17 cellular contexts compared by ENCODE assay signal in the genomic region with DNA sequence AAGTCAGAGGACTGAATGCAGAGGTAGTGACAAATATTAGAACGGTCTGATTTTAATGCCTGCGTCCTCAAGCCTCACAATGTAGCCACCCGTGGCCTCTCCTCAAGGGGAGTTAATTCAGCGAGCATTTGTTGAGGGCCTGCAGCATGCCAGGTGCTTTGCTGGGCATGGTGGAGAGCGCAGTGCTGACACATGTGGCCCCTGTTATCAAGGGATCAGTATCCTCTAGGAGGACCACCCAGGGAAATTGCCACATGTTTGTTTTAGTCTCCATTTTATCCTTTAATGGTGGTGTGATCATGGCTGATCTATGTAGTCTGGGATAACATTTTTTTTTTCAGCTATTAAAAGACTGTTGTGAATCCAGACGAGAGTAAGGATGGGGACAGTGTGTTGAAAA. TPM values are rescaled to one million over a fixed set of nuclear protein-coding genes. Genes with fewer than 3 reads are reported as not detected.
DNase-seq lines count a peak whose midpoint lies in the region; TF ChIP-seq lines count a peak whose summit lies in the region.
"Had no signal": no experiment of that assay in that cellular context is flagged by ENCODE, and none has a peak within 500 bp of the region (broad histone marks: within the 10 kb centered on the region; RNA-seq: fewer than 3 reads in every experiment).

No MANE protein-coding gene starts in this region.

- no peaks in the 10 kb centered on the region for H3K27me3 ChIP-seq in PC-9 (ENCODE audit: insufficient read depth, low read depth)
- H3K27me3 ChIP-seq in esophagus muscularis mucosa, result no peaks in the 10 kb centered on the region
- no peaks in the 10 kb centered on the region for H3K27me3 ChIP-seq in prostate gland (replicated peaks; ENCODE audit: insufficient read depth)
- H3K27me3 ChIP-seq: neural progenitor cell, Peyer's patch had no signal

- POLR2A ChIA-PET in PC-9 (lab: Charles Lee; ENCODE audit: unreplicated experiment), result interaction anchor here (0.5 to 0.7 kb wide), 4 partner anchors 34 to 1237 kb away, joined by 3 to 10 read pairs (median 6); no protein-coding TSS in a partner anchor
- POLR2A ChIA-PET in activated CD4-positive, alpha-beta memory T cell treated with anti-CD3 and anti-CD28 coated beads, Interleukin-2, amount 10 ng/mL, durations not matched to agents 7 days and 5 days (lab: Charles Lee), result interaction anchor here (2.7 to 2.8 kb wide), 2 partner anchors 14 to 19 kb away, joined by 9 to 23 read pairs; partner anchors contain the start of gene PMAIP1

- WGBS in esophagus muscularis mucosa, result 99% methylated on average over 4 of the region's 6 CpGs
- WGBS in prostate gland, result 93% methylated on average over 6 of the region's 6 CpGs

- TF ChIP-seq CTCF in PC-9 (conservative IDR thresholded peaks at IDR 0.05) (no peak), esophagus muscularis mucosa (IDR thresholded peaks at IDR 0.05) (no peak), type B pancreatic cell (conservative IDR thresholded peaks at IDR 0.05) (no peak), prostate gland (IDR thresholded peaks at IDR 0.05) (no peak)

- intact Hi-C loops in PC-9 (cut with micrococcal nuclease; ENCODE audit: unreplicated experiment), result loop anchor here (2.0 to 5.0 kb wide), 2 partner anchors 20 to 77 kb away; partner anchors contain the start of gene PMAIP1
- intact Hi-C loops in esophagus muscularis mucosa (cut with DNase I), result no loop called here
- intact Hi-C loops in prostate gland (cut with DNase I), result no loop called here

- H3K4me1 ChIP-seq in PC-9 (replicated peaks; ENCODE audit: insufficient read depth) (peaks cover 83% of the 10 kb centered on the region), esophagus muscularis mucosa (peaks cover 0 to 17% (median 12%) of the 10 kb centered on the region in 4 donors), prostate gland (replicated peaks) (no peaks in the 10 kb centered on the region)
- H3K4me1 ChIP-seq: neural progenitor cell had no signal

- H3K4me1 Mint-ChIP-seq in type B pancreatic cell (ENCODE audit: unreplicated experiment), result peaks cover 7% of the 10 kb centered on the region
- H3K4me1 Mint-ChIP-seq in activated CD4-positive, alpha-beta memory T cell treated with anti-CD3 and anti-CD28 coated beads, Interleukin-2, amount 10 ng/mL, durations not matched to agents 7 days and 5 days, result peaks cover 29% of the 10 kb centered on the region

- H3K79me2 ChIP-seq in PC-9 (ENCODE audit: low read depth), result no peaks in the 10 kb centered on the region

- H3K36me3 ChIP-seq in PC-9 (ENCODE audit: low read depth) (no peaks in the 10 kb centered on the region), esophagus muscularis mucosa (no peaks in the 10 kb centered on the region), prostate gland (no peaks in the 10 kb centered on the region)
- H3K36me3 ChIP-seq: neural progenitor cell, Peyer's patch had no signal

- no peaks in the 10 kb centered on the region for H3K36me3 Mint-ChIP-seq in type B pancreatic cell
- no peaks in the 10 kb centered on the region for H3K36me3 Mint-ChIP-seq in activated CD4-positive, alpha-beta memory T cell treated with anti-CD3 and anti-CD28 coated beads, Interleukin-2, amount 10 ng/mL, durations not matched to agents 7 days and 5 days (ENCODE audit: low read depth)
- H3K36me3 Mint-ChIP-seq: activated CD4-positive, alpha-beta memory T cell treated with anti-CD3 and anti-CD28 coated beads for 36 hours; activated naive CD4-positive, alpha-beta T cell treated with anti-CD3 and anti-CD28 coated beads, Interleukin-2, amount 50 U/mL, for 24 hours; CD8-positive, alpha-beta T cell; neural progenitor cell; T-cell had no signal

- no peaks in the 10 kb centered on the region for H3K9me2 ChIP-seq in PC-9 (ENCODE audit: insufficient read depth)

- CTCF ChIA-PET in PC-9 (lab: Charles Lee), result interaction anchor here (0.7 kb wide), 1 partner anchor 275 kb away, joined by 3 read pairs; no protein-coding TSS in a partner anchor
- CTCF ChIA-PET in activated CD4-positive, alpha-beta memory T cell treated with anti-CD3 and anti-CD28 coated beads, Interleukin-2, amount 10 ng/mL, durations not matched to agents 7 days and 5 days (lab: Charles Lee), result no interaction called here

- H3K27me3 Mint-ChIP-seq in type B pancreatic cell, result no peaks in the 10 kb centered on the region
- H3K27me3 Mint-ChIP-seq in activated CD4-positive, alpha-beta memory T cell treated with anti-CD3 and anti-CD28 coated beads, Interleukin-2, amount 10 ng/mL, durations not matched to agents 7 days and 5 days, result peaks cover 2% of the 10 kb centered on the region
- H3K27me3 Mint-ChIP-seq: activated naive CD4-positive, alpha-beta T cell treated with anti-CD3 and anti-CD28 coated beads, Interleukin-2, amount 50 U/mL, for 24 hours had no signal

- TSS peak; percentile 27 for BruUV-seq in PC-9 (replicated peaks; lab: Mats Ljungman, UMichigan)

- H3K9me3 Mint-ChIP-seq in type B pancreatic cell, result peaks cover 4% of the 10 kb centered on the region
- no peaks in the 10 kb centered on the region for H3K9me3 Mint-ChIP-seq in activated CD4-positive, alpha-beta memory T cell treated with anti-CD3 and anti-CD28 coated beads, Interleukin-2, amount 10 ng/mL, durations not matched to agents 7 days and 5 days
- H3K9me3 Mint-ChIP-seq: activated CD4-positive, alpha-beta memory T cell treated with anti-CD3 and anti-CD28 coated beads for 36 hours; activated naive CD4-positive, alpha-beta T cell treated with anti-CD3 and anti-CD28 coated beads, Interleukin-2, amount 50 U/mL, for 24 hours; CD8-positive, alpha-beta T cell; neural progenitor cell; T-cell had no signal

- TF ChIP-seq POLR2A in esophagus muscularis mucosa (IDR thresholded peaks at IDR 0.05; ENCODE audit: low read depth), result no peak
- TF ChIP-seq POLR2A in prostate gland (IDR thresholded peaks at IDR 0.05), result no peak

- peaks cover 66% of the 10 kb centered on the region for H3F3A ChIP-seq in PC-9 (ENCODE audit: insufficient read depth, low read depth)

- no peaks in the 10 kb centered on the region for H4K20me1 ChIP-seq in PC-9 (ENCODE audit: insufficient read depth)

- H3K4me3 Mint-ChIP-seq in type B pancreatic cell, result no peak overlapping the region
- no peak overlapping the region for H3K4me3 Mint-ChIP-seq in activated CD4-positive, alpha-beta memory T cell treated with anti-CD3 and anti-CD28 coated beads, Interleukin-2, amount 10 ng/mL, durations not matched to agents 7 days and 5 days
- H3K4me3 Mint-ChIP-seq: activated CD4-positive, alpha-beta memory T cell treated with anti-CD3 and anti-CD28 coated beads for 36 hours; activated naive CD4-positive, alpha-beta T cell treated with anti-CD3 and anti-CD28 coated beads, Interleukin-2, amount 50 U/mL, for 24 hours; CD8-positive, alpha-beta T cell; neural progenitor cell; T-cell had no signal

- H3K27ac Mint-ChIP-seq in type B pancreatic cell, result peak overlapping the region; percentile 85
- H3K27ac Mint-ChIP-seq in activated CD4-positive, alpha-beta memory T cell treated with anti-CD3 and anti-CD28 coated beads, Interleukin-2, amount 10 ng/mL, durations not matched to agents 7 days and 5 days, result no peak overlapping the region
- H3K27ac Mint-ChIP-seq: activated CD4-positive, alpha-beta memory T cell treated with anti-CD3 and anti-CD28 coated beads for 36 hours; activated naive CD4-positive, alpha-beta T cell treated with anti-CD3 and anti-CD28 coated beads, Interleukin-2, amount 50 U/mL, for 24 hours; CD8-positive, alpha-beta T cell; neural progenitor cell had no signal

- peak overlapping the region; percentile 80 for H3K4me2 ChIP-seq in PC-9
- H3K4me2 ChIP-seq: neural progenitor cell had no signal

- H3K4me3 ChIP-seq in PC-9 (peak overlapping the region; percentile 20; the same call in 1 of the 2 replicates), esophagus muscularis mucosa (no peak overlapping the region), prostate gland (no peak overlapping the region)
- H3K4me3 ChIP-seq: neural progenitor cell had no signal

- H2AFZ ChIP-seq in PC-9, result 0 out of 2 replicates have a peak overlapping the region, but pooled peaks have one; percentile 12
- H2AFZ ChIP-seq: neural progenitor cell had no signal

- H3K27ac ChIP-seq in PC-9, result peak overlapping the region; percentile 94
- H3K27ac ChIP-seq in esophagus muscularis mucosa (replicated peaks in 1 of 4), result peak overlapping the region in 1 of 4 donors; percentile 48
- no peak overlapping the region for H3K27ac ChIP-seq in substantia nigra (ENCODE audit: low read depth, low read length, poor library complexity, severe bottlenecking)
- H3K27ac ChIP-seq in prostate gland, result no peak overlapping the region
- H3K27ac ChIP-seq: neural progenitor cell, Peyer's patch had no signal

- DNase-seq in activated CD8-positive, alpha-beta memory T cell treated with anti-CD3 and anti-CD28 coated beads for 24 hours, result peak; percentile 38
- no peak for DNase-seq in activated CD8-positive, alpha-beta memory T cell treated with anti-CD3 and anti-CD28 coated beads, Interleukin-2, amount 50 U/mL, for 48 hours
- DNase-seq in PC-9 (no peak), esophagus muscularis mucosa (ENCODE audit: extremely low spot score) (peak; percentile 8), type B pancreatic cell (ENCODE audit: extremely low spot score, unreplicated experiment) (no peak), substantia nigra (lab: John Stamatoyannopoulos, UW) (no peak), prostate gland (ENCODE audit: low spot score) (no peak)
- no peak for DNase-seq in activated CD4-positive, alpha-beta memory T cell treated with anti-CD3 and anti-CD28 coated beads, Interleukin-2, amount 10 ng/mL, durations not matched to agents 7 days and 5 days
- DNase-seq: activated T-cell treated with anti-CD3 and anti-CD28 coated beads, Interleukin-2, amount 50 U/mL, for 48 hours; CD8-positive, alpha-beta T cell; cerebellar nuclear complex; NCI-H1417 treated with DMSO at 0.1 percent for 48 hours had no signal

- no peak for TF ChIP-seq EP300 in esophagus muscularis mucosa (IDR thresholded peaks at IDR 0.05)

- no peaks in the 10 kb centered on the region for H3K9me3 ChIP-seq in PC-9 (ENCODE audit: insufficient read depth, low read depth)
- no peaks in the 10 kb centered on the region for H3K9me3 ChIP-seq in esophagus muscularis mucosa
- no peaks in the 10 kb centered on the region for H3K9me3 ChIP-seq in prostate gland
- H3K9me3 ChIP-seq: Peyer's patch had no signal

RNA-seq across cellular contexts. Expression of gene PMAIP1, which starts 19.2 kb away (rescaled TPM):
- 16.5 and 17.0 TPM in 2 replicates for total RNA-seq in PC-9 (2021)
- total RNA-seq in esophagus muscularis mucosa, result 1 to 10 TPM in 1 of 4 donors, under 1 TPM in 3; 0.42 to 1.3 (median 0.79) TPM
- total RNA-seq in type B pancreatic cell (ENCODE audit: low replicate concordance), result 16.5 and 24.4 TPM in 2 replicates
- total RNA-seq in activated CD4-positive, alpha-beta memory T cell treated with anti-CD3 and anti-CD28 coated beads, Interleukin-2, amount 10 ng/mL, durations not matched to agents 7 days and 5 days, result 10 to 100 TPM; 35.3 to 37.7 TPM
- 1 to 10 TPM; 2.1 to 4.1 TPM for total RNA-seq in prostate gland

Comparison
In these comparisons a context has a peak if more than half of its experiments do, and no peak if none do; other contexts are left out.
1. DNase-seq: peak in activated CD8-positive, alpha-beta memory T cell treated with anti-CD3 and anti-CD28 coated beads for 24 hours (single experiment) and esophagus muscularis mucosa (single experiment); none in activated CD8-positive, alpha-beta memory T cell treated with anti-CD3 and anti-CD28 coated beads, Interleukin-2, amount 50 U/mL, for 48 hours (single experiment), PC-9 (0 of 2), type B pancreatic cell (single experiment), activated CD4-positive, alpha-beta memory T cell treated with anti-CD3 and anti-CD28 coated beads, Interleukin-2, amount 10 ng/mL, durations not matched to agents 7 days and 5 days (single experiment), substantia nigra (0 of 49) and prostate gland (single experiment).